ENCODE assay signal across 1 cellular context in the genomic region with DNA sequence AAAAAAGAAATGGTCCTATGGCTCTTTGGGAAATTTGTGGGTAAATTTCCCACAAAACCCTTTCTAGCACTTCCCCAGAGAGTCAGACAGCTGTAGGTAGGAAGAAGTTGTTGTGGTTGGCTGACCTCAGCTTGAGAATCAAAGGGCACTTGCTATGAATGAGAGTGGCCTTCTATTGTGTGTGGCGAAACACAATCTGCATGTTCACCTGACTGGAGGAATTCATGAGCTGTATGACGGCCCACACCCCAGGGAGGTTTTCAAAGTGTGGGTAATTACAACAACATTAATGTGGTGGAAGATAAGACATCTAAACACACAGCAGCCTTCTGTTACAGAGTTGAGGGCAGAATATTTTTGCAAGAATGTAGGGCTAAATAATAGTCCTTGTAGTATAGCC.
TF ChIP-seq lines count a peak whose summit lies in the region.

No MANE protein-coding gene starts in this region.

TF ChIP-seq in H1, 55 proteins besides CTCF, POLR2A, EP300 and RAD21:
- TF ChIP-seq CHD7 (IDR thresholded peaks at IDR 0.05; ENCODE audit: insufficient replicate concordance, low read length), result no peak
